8 cellular contexts compared by ENCODE assay signal in genomic region chr6:158818008-158818579, GRCh38. TPM values are rescaled to one million over a fixed set of nuclear protein-coding genes. Genes with fewer than 3 reads are reported as not detected.
DNase-seq lines count a peak whose midpoint lies in the region; ATAC-seq and TF ChIP-seq lines count a peak whose summit lies in the region.

No MANE protein-coding gene starts in this region.

- H3K36me3 ChIP-seq in A673 (ENCODE audit: insufficient read depth, low read length, poor library complexity, severe bottlenecking) (peaks cover 17% of the 10 kb centered on the region), endodermal cell (ENCODE audit: control insufficient read depth, insufficient read depth, low read length) (peaks cover 35% of the 10 kb centered on the region)

- CTCF ChIA-PET in A673 (lab: Charles Lee): no interaction called here

- H3K9ac ChIP-seq in endodermal cell (ENCODE audit: extremely low read depth, low read length, poor library complexity, severe bottlenecking): peak overlapping the region; percentile 91

- ATAC-seq in HG03103 (IDR thresholded peaks at IDR 0.05; ENCODE audit: low read depth, unreplicated experiment): peak; percentile 29

- peaks cover 47% of the 10 kb centered on the region for H3K36me3 Mint-ChIP-seq in endodermal cell (ENCODE audit: low read depth)

- H3K9me3 Mint-ChIP-seq in endodermal cell: peaks cover 6% of the 10 kb centered on the region

- POLR2A ChIA-PET in A673 (lab: Charles Lee; ENCODE audit: low non-redundant PET): no interaction called here

- peak overlapping the region; percentile 90 for H3K4me3 Mint-ChIP-seq in endodermal cell

- peaks cover 35% of the 10 kb centered on the region for H3K4me1 ChIP-seq in A673 (ENCODE audit: insufficient read depth, low read length, poor library complexity, severe bottlenecking)
- H3K4me1 ChIP-seq in endodermal cell (ENCODE audit: control insufficient read depth, insufficient read depth, low read length): peaks cover 3% of the 10 kb centered on the region

- peaks cover 43% of the 10 kb centered on the region for H3K4me1 Mint-ChIP-seq in endodermal cell

- peaks cover 3% of the 10 kb centered on the region for H3K27me3 Mint-ChIP-seq in endodermal cell (ENCODE audit: insufficient read depth)

- intact Hi-C loops in A673 (cut with micrococcal nuclease; ENCODE audit: unreplicated experiment): loop anchor here (2.0 kb wide), 1 partner anchor 51 kb away; no protein-coding TSS in a partner anchor

- peak; percentile 88 for DNase-seq in A673 (ENCODE audit: low spot score)
- DNase-seq in NCI-H774 (lab: John Stamatoyannopoulos, UW): peak; percentile 86
- DNase-seq in activated CD8-positive, alpha-beta memory T cell treated with anti-CD3 and anti-CD28 coated beads, Interleukin-2, amount 50 U/mL, for 1 hour (ENCODE audit: extremely low read depth): peak; percentile 63
- peak; percentile 91 for DNase-seq in endodermal cell
- DNase-seq in midbrain (lab: John Stamatoyannopoulos, UW): peak; percentile 67
- peak; percentile 66 for DNase-seq in stimulated activated CD8-positive, alpha-beta memory T cell treated with anti-CD3 and anti-CD28 coated beads, Interleukin-4, amount 100 ng/mL, for 24 hours (ENCODE audit: low read depth)

- WGBS in endodermal cell (ENCODE audit: insufficient coverage in 1 of 2, insufficient read length in 1 of 2), 2 experiments: 0% methylated on average over 16 to 53 of the region's 53 CpGs

- H3K9me3 ChIP-seq in A673 (ENCODE audit: low read depth, low read length, poor library complexity, severe bottlenecking) (no peaks in the 10 kb centered on the region), endodermal cell (ENCODE audit: control insufficient read depth, low read length) (no peaks in the 10 kb centered on the region)

- TF ChIP-seq POLR2A in GM18526 (IDR thresholded peaks at IDR 0.05; ENCODE audit: extremely low read depth, insufficient read length): peak; percentile 96

- H3K4me3 ChIP-seq in A673 (ENCODE audit: low read depth, low read length, poor library complexity, severe bottlenecking) (peak overlapping the region; percentile 89), endodermal cell (ENCODE audit: low read length) (peak overlapping the region; percentile 98)

- H3K27ac ChIP-seq in A673 (ENCODE audit: low read depth, low read length, poor library complexity, severe bottlenecking) (peak overlapping the region; percentile 86), endodermal cell (ENCODE audit: low read depth, low read length) (no peak overlapping the region)

- H3K27ac Mint-ChIP-seq in endodermal cell: peak overlapping the region; percentile 96

- no peaks in the 10 kb centered on the region for H3K27me3 ChIP-seq in A673 (replicated peaks; ENCODE audit: insufficient read depth, low read depth, low read length, poor library complexity)
- H3K27me3 ChIP-seq in endodermal cell (ENCODE audit: control insufficient read depth, insufficient read depth, low read length, poor library complexity, severe bottlenecking): no peaks in the 10 kb centered on the region

- no TSS peak for BruUV-seq in A673 (replicated peaks; lab: Mats Ljungman, UMichigan)

- TF ChIP-seq CTCF in A673 (conservative IDR thresholded peaks at IDR 0.05; ENCODE audit: low read depth, low read length) (no peak), endodermal cell (conservative IDR thresholded peaks at IDR 0.05) (no peak)

RNA-seq across cellular contexts. Expression of gene EZR, which starts 1.1 kb away (rescaled TPM):
- total RNA-seq in A673 (2021) (144 and 146 TPM in 2 replicates), endodermal cell (100 to 1,000 TPM; 145 to 209 TPM)
- 118 TPM for polyA plus RNA-seq in endodermal cell (2013, experiment 1 of 2)
- 115 TPM for polyA plus RNA-seq in endodermal cell (2013, experiment 2 of 2)
